Comparison of ENCODE assay signal across 8 cellular contexts in the genomic region with DNA sequence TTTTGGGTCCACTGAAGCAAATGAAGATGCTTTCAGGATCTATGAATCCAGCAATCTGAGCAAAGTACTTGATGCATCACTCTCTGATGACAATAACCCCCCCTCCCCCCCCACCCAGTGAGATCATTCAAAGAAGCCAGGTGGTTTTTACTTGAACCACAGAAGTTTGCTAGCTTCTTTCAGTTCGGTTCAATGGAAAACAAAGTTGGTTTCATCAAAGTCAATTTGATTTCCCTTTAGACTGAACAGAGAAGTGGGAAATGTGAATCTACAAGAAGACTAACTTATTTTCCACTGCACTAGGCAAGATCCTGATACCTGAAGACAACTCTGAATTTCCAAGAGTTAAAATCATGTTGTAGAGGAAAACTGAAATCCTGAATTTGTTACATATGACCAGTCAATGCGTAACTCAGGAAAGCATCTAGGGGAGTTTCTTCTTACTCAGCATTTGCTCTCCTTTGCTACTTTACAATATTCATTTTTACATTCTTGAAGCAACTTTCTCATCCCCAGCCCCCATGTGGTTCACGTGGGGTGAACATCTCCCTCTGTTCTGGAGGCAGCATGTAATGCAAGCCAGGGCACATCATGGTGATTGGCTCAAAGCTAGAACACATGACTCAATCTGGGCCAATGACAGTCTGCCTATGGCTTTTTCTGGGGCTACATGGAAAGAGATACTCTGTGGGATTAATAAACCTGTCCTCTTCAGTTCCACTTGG.
DNase-seq lines count a peak whose midpoint lies in the region; ATAC-seq and TF ChIP-seq lines count a peak whose summit lies in the region.

No MANE protein-coding gene starts in this region.

- intact Hi-C loops in uterus (cut with DNase I; ENCODE audit: low total_unique reads) = no loop called here
- intact Hi-C loops in Right ventricle myocardium inferior (cut with DNase I) = no loop called here
- intact Hi-C loops in left colon (cut with DNase I, micrococcal nuclease) = no loop called here

- ATAC-seq in HG02610 (IDR thresholded peaks at IDR 0.05; ENCODE audit: unreplicated experiment) = peak; percentile 67
- no peak for ATAC-seq in Right ventricle myocardium inferior
- no peak for ATAC-seq in left colon

- H3K4me3 ChIP-seq in GM06990 (replicated peaks; ENCODE audit: low read depth, low read length) = no peak overlapping the region
- no peak overlapping the region for H3K4me3 ChIP-seq in uterus

- DNase-seq in GM06990 (ENCODE audit: extremely low read depth, insufficient read length) (peak; percentile 58), T-helper 2 cell (peak in 4 of 5 experiments; percentile 11 to 86 (median 47)), uterus (no peak), Right ventricle myocardium inferior (ENCODE audit: missing footprints) (no peak), left colon (no peak)
- DNase-seq in effector CD4-positive, alpha-beta T cell = peak; percentile 21
- peak; percentile 2 to 17 for DNase-seq in stimulated activated CD8-positive, alpha-beta memory T cell treated with anti-CD3 and anti-CD28 coated beads, Interleukin-2, amount 100 ng/mL, for 1 hour (ENCODE audit: low read depth in 2 of 2)

- H3K4me1 ChIP-seq in uterus = no peaks in the 10 kb centered on the region

- TF ChIP-seq POLR2A in uterus (IDR thresholded peaks at IDR 0.05) = no peak

- no peak for TF ChIP-seq CTCF in GM06990 (IDR thresholded peaks at IDR 0.05; ENCODE audit: insufficient read depth, low read length, poor library complexity, severe bottlenecking)
- TF ChIP-seq CTCF in uterus (IDR thresholded peaks at IDR 0.05) = no peak

- H3K9me3 ChIP-seq in uterus = no peaks in the 10 kb centered on the region

- no peaks in the 10 kb centered on the region for H3K36me3 ChIP-seq in GM06990 (ENCODE audit: control insufficient read depth, insufficient read depth, low read length)
- no peaks in the 10 kb centered on the region for H3K36me3 ChIP-seq in uterus

- no peaks in the 10 kb centered on the region for H3K27me3 ChIP-seq in GM06990 (replicated peaks; ENCODE audit: control insufficient read depth, insufficient read depth, low read length)
- H3K27me3 ChIP-seq in uterus = no peaks in the 10 kb centered on the region

- H3K27ac ChIP-seq in uterus = no peak overlapping the region

Comparison
In these comparisons a context has a peak if more than half of its experiments do, and no peak if none do; other contexts are left out.
1. DNase-seq: peak in GM06990 (single experiment), T-helper 2 cell (4 of 5), effector CD4-positive, alpha-beta T cell (single experiment) and stimulated activated CD8-positive, alpha-beta memory T cell treated with anti-CD3 and anti-CD28 coated beads, Interleukin-2, amount 100 ng/mL, for 1 hour (2 of 2); none in uterus (0 of 2), Right ventricle myocardium inferior (single experiment) and left colon (0 of 2).